In genomic region chr14:69152944-69153847, GRCh38 we compare ENCODE assay signal across 1 cellular context.
TF ChIP-seq lines count a peak whose summit lies in the region.

TSS of gene DCAF5 (minus strand) at chr14:69153119. CDS start at chr14:69152978, 141 bp downstream.

TF ChIP-seq in K562, 482 proteins besides CTCF, POLR2A, EP300 and RAD21 (continued from another document and continues in another):
- no peak for TF ChIP-seq RBM14 (IDR thresholded peaks at IDR 0.05; ENCODE audit: borderline replicate concordance, insufficient read depth, low read depth, low read length)
- no peak for TF ChIP-seq BMI1 (IDR thresholded peaks at IDR 0.05; ENCODE audit: low read length)
- peak; percentile 10 to 71; a peak in 2 of 4 replicates for TF ChIP-seq NRF1 (conservative IDR thresholded peaks at IDR 0.05 in 1 of 2, IDR thresholded peaks at IDR 0.05 in 1 of 2)
- no peak for TF ChIP-seq EHMT2 (IDR thresholded peaks at IDR 0.05)
- TF ChIP-seq STAG1 (CRISPR knock-in tag; IDR thresholded peaks at IDR 0.05; ENCODE audit: borderline replicate concordance), result no peak
- no peak for TF ChIP-seq ZNF655 (CRISPR knock-in tag; IDR thresholded peaks at IDR 0.05)
- no peak for TF ChIP-seq TCFL5 (CRISPR knock-in tag; conservative IDR thresholded peaks at IDR 0.05)
- no peak for TF ChIP-seq NFE2 (IDR thresholded peaks at IDR 0.05; ENCODE audit: low read depth)
- no peak for TF ChIP-seq ZBTB49 (CRISPR knock-in tag; IDR thresholded peaks at IDR 0.05; ENCODE audit: borderline replicate concordance)
- no peak for TF ChIP-seq CHD4 (IDR thresholded peaks at IDR 0.05; ENCODE audit: insufficient read depth, insufficient replicate concordance, low read depth, low read length, poor library complexity, severe bottlenecking)
- TF ChIP-seq HCFC1 (IDR thresholded peaks at IDR 0.05; ENCODE audit: low read depth, low read length), result 0 out of 2 replicates have a peak, but pooled peaks have one; percentile 22
- TF ChIP-seq CXXC5 (CRISPR knock-in tag; IDR thresholded peaks at IDR 0.05), result peak; percentile 93
- TF ChIP-seq ZNF274 (IDR thresholded peaks at IDR 0.05; ENCODE audit: borderline replicate concordance, low read depth, low read length), result no peak
- TF ChIP-seq GMEB1 (CRISPR knock-in tag; IDR thresholded peaks at IDR 0.05), result peak; percentile 76
- no peak for TF ChIP-seq HINFP (tag; conservative IDR thresholded peaks at IDR 0.05; ENCODE audit: low read depth)
- no peak for TF ChIP-seq CREB3 (tag; conservative IDR thresholded peaks at IDR 0.05; ENCODE audit: low read depth)
- no peak for TF ChIP-seq FOSL1 (tag; conservative IDR thresholded peaks at IDR 0.05)
- TF ChIP-seq JUND (IDR thresholded peaks at IDR 0.05; ENCODE audit: borderline replicate concordance, low read depth, low read length), result peak; percentile 19; the same call in 1 of the 2 replicates
- TF ChIP-seq JUND (tag; IDR thresholded peaks at IDR 0.05; ENCODE audit: borderline replicate concordance, low read depth, low read length), result no peak; the same call in 2 of the 3 replicates
- TF ChIP-seq NCOA1 (IDR thresholded peaks at IDR 0.05; ENCODE audit: low read depth), result no peak
- TF ChIP-seq TFAP4 (CRISPR knock-in tag; IDR thresholded peaks at IDR 0.05; ENCODE audit: borderline replicate concordance), result peak; percentile 98
- no peak for TF ChIP-seq NFIC (IDR thresholded peaks at IDR 0.05)
- TF ChIP-seq ZNF354B (CRISPR knock-in tag; IDR thresholded peaks at IDR 0.05), result no peak
- TF ChIP-seq FOXO4 (CRISPR knock-in tag; IDR thresholded peaks at IDR 0.05), result no peak
- no peak for TF ChIP-seq ZHX1 (conservative IDR thresholded peaks at IDR 0.05; ENCODE audit: low read length)
- TF ChIP-seq ZNF311 (CRISPR knock-in tag; IDR thresholded peaks at IDR 0.05), result no peak
- TF ChIP-seq HNRNPUL1 (IDR thresholded peaks at IDR 0.05; ENCODE audit: low read length), result no peak
- TF ChIP-seq KLF6 (CRISPR knock-in tag; IDR thresholded peaks at IDR 0.05; ENCODE audit: borderline replicate concordance), result no peak
- no peak for TF ChIP-seq TEAD2 (tag; IDR thresholded peaks at IDR 0.05)
- TF ChIP-seq FIP1L1 (IDR thresholded peaks at IDR 0.05; ENCODE audit: low read depth, low read length, poor library complexity, severe bottlenecking), result no peak
- TF ChIP-seq XRCC5 (IDR thresholded peaks at IDR 0.05; ENCODE audit: low read depth, low read length), result no peak
- TF ChIP-seq NFXL1 (CRISPR knock-in tag; IDR thresholded peaks at IDR 0.05), result no peak
- no peak for TF ChIP-seq ZNF511 (CRISPR knock-in tag; IDR thresholded peaks at IDR 0.05)
- peak; percentile 30; the same call in 1 of the 2 replicates for TF ChIP-seq SUPT5H (IDR thresholded peaks at IDR 0.05)
- TF ChIP-seq ZBTB34 (CRISPR knock-in tag; IDR thresholded peaks at IDR 0.05), result no peak
- no peak for TF ChIP-seq KLF10 (CRISPR knock-in tag; IDR thresholded peaks at IDR 0.05)
- no peak for TF ChIP-seq ZNF347 (CRISPR knock-in tag; IDR thresholded peaks at IDR 0.05; ENCODE audit: low read depth)
- no peak for TF ChIP-seq COPS2 (conservative IDR thresholded peaks at IDR 0.05)
- TF ChIP-seq ZNF785 (CRISPR knock-in tag; IDR thresholded peaks at IDR 0.05), result no peak
- TF ChIP-seq CCNT2 (IDR thresholded peaks at IDR 0.05; ENCODE audit: borderline replicate concordance, extremely low read depth, insufficient read length, low read depth, low read length), result peak; percentile 63
- no peak for TF ChIP-seq BRF2 (IDR thresholded peaks at IDR 0.05; ENCODE audit: borderline replicate concordance, insufficient read depth, insufficient read length)
- no peak for TF ChIP-seq ZFPM2 (CRISPR knock-in tag; IDR thresholded peaks at IDR 0.05)
- TF ChIP-seq HNRNPLL (IDR thresholded peaks at IDR 0.05; ENCODE audit: low read depth, low read length, poor library complexity, severe bottlenecking), result peak; percentile 96
- TF ChIP-seq CAMTA2 (CRISPR knock-in tag; conservative IDR thresholded peaks at IDR 0.05), result no peak
- no peak for TF ChIP-seq KLF16 (IDR thresholded peaks at IDR 0.05)
- no peak for TF ChIP-seq E4F1 (CRISPR knock-in tag; IDR thresholded peaks at IDR 0.05; ENCODE audit: borderline replicate concordance)
- no peak for TF ChIP-seq BDP1 (IDR thresholded peaks at IDR 0.05; ENCODE audit: insufficient read depth, insufficient read length)
